Comparison of ENCODE assay signal across 20 cellular contexts in genomic region chr17:79427621-79428539, GRCh38.
"Had no signal": no experiment of that assay in that cellular context is flagged by ENCODE, and none has a peak within 500 bp of the region (broad histone marks: within the 10 kb centered on the region; RNA-seq: fewer than 3 reads in every experiment).

No MANE protein-coding gene starts in this region.

- H3K4me3 ChIP-seq: colonic mucosa, dorsolateral prefrontal cortex, esophagus muscularis mucosa, pancreas, psoas muscle, right atrium auricular region, tibial artery had no signal

- H3K27ac ChIP-seq: colonic mucosa, esophagus muscularis mucosa, pancreas, psoas muscle, right atrium auricular region, tibial artery had no signal

- ATAC-seq: effector memory CD8-positive, alpha-beta T cell; left colon; pancreas; psoas muscle; stimulated activated effector memory CD8-positive, alpha-beta T cell treated with anti-CD3 and anti-CD28 coated beads, Interleukin-12 subunit alpha, Interleukin-12 subunit beta, amount 100 ng/mL, for 72 hours; stimulated activated naive CD8-positive, alpha-beta T cell treated with anti-CD3 and anti-CD28 coated beads, Interleukin-15, amount 100 ng/mL, for 72 hours had no signal

- H3K36me3 ChIP-seq: colonic mucosa, esophagus muscularis mucosa, pancreas, right atrium auricular region, tibial artery had no signal

- H3K9me3 ChIP-seq: colonic mucosa, esophagus muscularis mucosa, pancreas, psoas muscle, right atrium auricular region, tibial artery had no signal

- H3K4me1 ChIP-seq: colonic mucosa, esophagus muscularis mucosa, pancreas, psoas muscle, right atrium auricular region, tibial artery had no signal

- DNase-seq: activated CD4-positive, alpha-beta memory T cell treated with anti-CD3 and anti-CD28 coated beads for 36 hours; activated CD4-positive, alpha-beta T cell treated with anti-CD3 and anti-CD28 coated beads for 48 hours; activated CD4-positive, CD25-positive, alpha-beta regulatory T cell; activated naive CD4-positive, alpha-beta T cell treated with Interleukin-2 at 50 U/mL for 16 hours; activated naive CD8-positive, alpha-beta T cell treated with anti-CD3 and anti-CD28 coated beads for 36 hours; activated T-cell treated with anti-CD3 and anti-CD28 coated beads, Interleukin-2, amount 50 U/mL, for 48 hours; colonic mucosa; dorsolateral prefrontal cortex; effector memory CD8-positive, alpha-beta T cell; islet precursor cell; left colon; psoas muscle; stimulated activated CD4-positive, alpha-beta T cell treated with anti-CD3 and anti-CD28 coated beads, Interleukin-1b, Interleukin-23, amount 100 ng/mL, for 48 hours; stimulated activated naive CD8-positive, alpha-beta T cell treated with anti-CD3 and anti-CD28 coated beads, Interleukin-15, amount 100 ng/mL, for 72 hours; T1000; tibial artery had no signal

- H3K27me3 ChIP-seq: colonic mucosa, right atrium auricular region had no signal
